In the genomic region with DNA sequence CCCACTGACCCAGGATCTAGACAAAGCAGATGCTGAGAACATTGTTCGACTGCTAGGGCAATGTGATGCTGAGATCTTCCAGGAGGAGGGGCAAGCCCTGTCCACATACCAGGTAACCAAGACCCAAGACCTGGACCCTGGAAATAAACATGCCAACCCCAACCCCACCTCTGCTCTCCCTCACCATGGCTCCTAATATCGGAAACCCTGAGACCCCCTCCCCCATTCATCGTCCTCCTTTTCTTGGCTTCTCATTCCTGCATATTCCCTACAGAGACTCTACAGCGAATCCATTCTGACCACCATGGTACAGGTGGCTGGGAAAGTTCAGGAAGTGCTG, we compare ENCODE assay signal across 2 cellular contexts.
TF ChIP-seq lines count a peak whose summit lies in the region.

No MANE protein-coding gene starts in this region.

TF ChIP-seq in IMR-90, 13 proteins besides CTCF, POLR2A, EP300 and RAD21:
- TF ChIP-seq RFX5 (IDR thresholded peaks at IDR 0.05; ENCODE audit: low read depth, low read length) = no peak
- no peak for TF ChIP-seq NFE2L2 (IDR thresholded peaks at IDR 0.05; ENCODE audit: low read depth, low read length)
- no peak for TF ChIP-seq RCOR1 (IDR thresholded peaks at IDR 0.05; ENCODE audit: insufficient replicate concordance, low read length)
- no peak for TF ChIP-seq BHLHE40 (IDR thresholded peaks at IDR 0.05; ENCODE audit: low read depth, low read length)
- no peak for TF ChIP-seq CHD1 (IDR thresholded peaks at IDR 0.05; ENCODE audit: low read depth, low read length)
- TF ChIP-seq, protein P1, sequence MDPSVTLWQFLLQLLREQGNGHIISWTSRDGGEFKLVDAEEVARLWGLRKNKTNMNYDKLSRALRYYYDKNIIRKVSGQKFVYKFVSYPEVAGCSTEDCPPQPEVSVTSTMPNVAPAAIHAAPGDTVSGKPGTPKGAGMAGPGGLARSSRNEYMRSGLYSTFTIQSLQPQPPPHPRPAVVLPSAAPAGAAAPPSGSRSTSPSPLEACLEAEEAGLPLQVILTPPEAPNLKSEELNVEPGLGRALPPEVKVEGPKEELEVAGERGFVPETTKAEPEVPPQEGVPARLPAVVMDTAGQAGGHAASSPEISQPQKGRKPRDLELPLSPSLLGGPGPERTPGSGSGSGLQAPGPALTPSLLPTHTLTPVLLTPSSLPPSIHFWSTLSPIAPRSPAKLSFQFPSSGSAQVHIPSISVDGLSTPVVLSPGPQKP (IDR thresholded peaks at IDR 0.05; ENCODE audit: borderline replicate concordance, low read depth, low read length) = no peak
- TF ChIP-seq CEBPB (IDR thresholded peaks at IDR 0.05; ENCODE audit: low read depth, low read length) = no peak
- TF ChIP-seq FOS (IDR thresholded peaks at IDR 0.05; ENCODE audit: low read depth, low read length) = no peak
- TF ChIP-seq, protein P2, sequence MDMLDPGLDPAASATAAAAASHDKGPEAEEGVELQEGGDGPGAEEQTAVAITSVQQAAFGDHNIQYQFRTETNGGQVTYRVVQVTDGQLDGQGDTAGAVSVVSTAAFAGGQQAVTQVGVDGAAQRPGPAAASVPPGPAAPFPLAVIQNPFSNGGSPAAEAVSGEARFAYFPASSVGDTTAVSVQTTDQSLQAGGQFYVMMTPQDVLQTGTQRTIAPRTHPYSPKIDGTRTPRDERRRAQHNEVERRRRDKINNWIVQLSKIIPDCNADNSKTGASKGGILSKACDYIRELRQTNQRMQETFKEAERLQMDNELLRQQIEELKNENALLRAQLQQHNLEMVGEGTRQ (IDR thresholded peaks at IDR 0.05; ENCODE audit: low read depth, low read length) = no peak
- TF ChIP-seq SMC3 (IDR thresholded peaks at IDR 0.05; ENCODE audit: low read depth, low read length) = no peak
- no peak for TF ChIP-seq MAZ (IDR thresholded peaks at IDR 0.05; ENCODE audit: borderline replicate concordance, low read depth, low read length)
- no peak for TF ChIP-seq MAFK (IDR thresholded peaks at IDR 0.05; ENCODE audit: low read depth, low read length)
- no peak for TF ChIP-seq MXI1 (IDR thresholded peaks at IDR 0.05; ENCODE audit: borderline replicate concordance, low read depth, low read length)

TF ChIP-seq in endothelial cell of umbilical vein, 7 proteins besides CTCF, POLR2A, EP300 and RAD21:
- TF ChIP-seq JUN (IDR thresholded peaks at IDR 0.05; ENCODE audit: borderline replicate concordance, insufficient read depth, insufficient read length, low read depth) = no peak
- no peak for TF ChIP-seq GATA2 (IDR thresholded peaks at IDR 0.05; ENCODE audit: insufficient read depth, insufficient read length, low read depth, low read length)
- TF ChIP-seq EZH2 (IDR thresholded peaks at IDR 0.05; ENCODE audit: borderline replicate concordance, low read depth, low read length, severe bottlenecking) = no peak
- TF ChIP-seq, protein P3, sequence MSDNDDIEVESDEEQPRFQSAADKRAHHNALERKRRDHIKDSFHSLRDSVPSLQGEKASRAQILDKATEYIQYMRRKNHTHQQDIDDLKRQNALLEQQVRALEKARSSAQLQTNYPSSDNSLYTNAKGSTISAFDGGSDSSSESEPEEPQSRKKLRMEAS (IDR thresholded peaks at IDR 0.05; ENCODE audit: insufficient read depth, insufficient read length) = no peak
- no peak for TF ChIP-seq MYC (IDR thresholded peaks at IDR 0.05; ENCODE audit: low read depth, low read length)
- no peak for TF ChIP-seq FOS (IDR thresholded peaks at IDR 0.05; ENCODE audit: borderline replicate concordance, insufficient read depth, low read length)
- TF ChIP-seq POLR2AphosphoS5 (IDR thresholded peaks at IDR 0.05; ENCODE audit: insufficient read depth, low read depth, low read length) = no peak
